Comparison of ENCODE assay signal across 8 cellular contexts in the genomic region with DNA sequence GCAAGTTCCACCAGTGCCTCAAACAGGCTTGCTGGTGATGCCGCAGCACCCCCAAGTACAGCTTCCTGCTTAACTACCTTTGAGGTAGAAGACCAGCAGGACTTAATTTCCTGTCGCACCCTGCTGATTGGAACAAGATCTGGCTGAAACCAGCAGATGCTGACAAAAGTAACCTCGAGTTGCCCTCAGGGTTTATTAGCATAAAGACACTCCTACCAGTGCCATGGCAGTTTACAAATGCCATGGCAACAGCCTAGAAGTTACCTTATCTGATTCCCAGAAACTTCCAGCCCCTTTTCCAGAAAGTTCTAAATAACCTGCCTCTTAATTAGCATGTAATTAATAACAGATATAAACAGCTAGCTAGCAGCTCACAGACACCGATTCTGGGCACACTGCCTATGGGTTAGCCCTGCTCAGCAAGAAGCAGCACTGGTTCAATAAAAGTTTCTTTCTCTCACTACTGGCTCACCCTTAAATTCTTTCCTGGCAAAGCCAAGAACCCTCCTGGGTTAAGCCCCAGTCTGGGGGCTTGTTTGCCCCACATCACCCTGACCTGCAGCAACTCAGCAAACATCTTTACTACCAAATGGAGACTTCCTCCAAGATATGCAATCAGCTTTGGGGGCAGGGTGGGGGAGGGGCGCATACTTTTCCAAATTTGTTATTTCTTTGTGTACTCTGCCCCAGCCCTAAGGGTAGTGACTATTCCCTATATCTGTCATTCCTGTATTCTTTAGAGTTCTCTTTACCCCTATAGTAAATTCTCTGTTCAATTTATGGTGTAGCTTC. TPM values are rescaled to one million over a fixed set of nuclear protein-coding genes. Genes with fewer than 3 reads are reported as not detected.
DNase-seq lines count a peak whose midpoint lies in the region; ATAC-seq and TF ChIP-seq lines count a peak whose summit lies in the region.

No MANE protein-coding gene starts in this region.

- H3K27ac ChIP-seq in naive thymus-derived CD4-positive, alpha-beta T cell (ENCODE audit: low read depth, low read length), result no peak overlapping the region
- no peak overlapping the region for H3K27ac ChIP-seq in left lung

- CTCF ChIA-PET in MCF 10A (lab: Yijun Ruan, JAX), result interaction anchor here (0.5 to 2.4 kb wide), 6 partner anchors 28 to 368 kb away, joined by 3 to 7 read pairs (median 4); no protein-coding TSS in a partner anchor
- CTCF ChIA-PET in naive thymus-derived CD4-positive, alpha-beta T cell (lab: Charles Lee), result interaction anchor here (0.9 to 1.4 kb wide), 3 partner anchors 9 to 191 kb away, joined by 3 read pairs; no protein-coding TSS in a partner anchor

- no peaks in the 10 kb centered on the region for H3K27me3 ChIP-seq in naive thymus-derived CD4-positive, alpha-beta T cell (ENCODE audit: control insufficient read depth in 2 of 2, insufficient read depth in 2 of 2, low read length in 2 of 2)
- no peaks in the 10 kb centered on the region for H3K27me3 ChIP-seq in left lung

- peaks cover 23% of the 10 kb centered on the region for H3K4me1 Mint-ChIP-seq in MCF 10A (ENCODE audit: insufficient read depth, unreplicated experiment)
- H3K4me1 Mint-ChIP-seq in naive thymus-derived CD4-positive, alpha-beta T cell, result peaks cover 17 to 41% (median 33%) of the 10 kb centered on the region in 7 donors

- TF ChIP-seq CTCF in MCF 10A (IDR thresholded peaks at IDR 0.05; ENCODE audit: unreplicated experiment), result no peak
- no peak for TF ChIP-seq CTCF in left lung (IDR thresholded peaks at IDR 0.05)

- peaks cover 50% of the 10 kb centered on the region for H3K36me3 Mint-ChIP-seq in MCF 10A (ENCODE audit: insufficient read depth, unreplicated experiment)
- H3K36me3 Mint-ChIP-seq in naive thymus-derived CD4-positive, alpha-beta T cell, result peaks cover 0 to 7% (median 4%) of the 10 kb centered on the region in 5 donors

- peak overlapping the region; percentile 57 for H3K27ac Mint-ChIP-seq in MCF 10A (ENCODE audit: low read depth, unreplicated experiment)
- H3K27ac Mint-ChIP-seq in naive thymus-derived CD4-positive, alpha-beta T cell, result peak overlapping the region; percentile 25 to 86 (median 74)

- no peaks in the 10 kb centered on the region for H3K27me3 Mint-ChIP-seq in MCF 10A (ENCODE audit: insufficient read depth, unreplicated experiment)
- H3K27me3 Mint-ChIP-seq in naive thymus-derived CD4-positive, alpha-beta T cell, result no peaks in the 10 kb centered on the region

- peak; percentile 59 for ATAC-seq in naive thymus-derived CD4-positive, alpha-beta T cell
- no peak for ATAC-seq in left lung

- no peaks in the 10 kb centered on the region for H3K9me3 Mint-ChIP-seq in MCF 10A (ENCODE audit: unreplicated experiment)
- H3K9me3 Mint-ChIP-seq in naive thymus-derived CD4-positive, alpha-beta T cell, result no peaks in the 10 kb centered on the region

- H3K4me1 ChIP-seq in naive thymus-derived CD4-positive, alpha-beta T cell (ENCODE audit: control insufficient read depth in 2 of 2, insufficient read depth in 2 of 2, low read length in 2 of 2), result peaks cover 16 to 17% of the 10 kb centered on the region in 2 donors
- H3K4me1 ChIP-seq in left lung, result peaks cover 0 to 7% of the 10 kb centered on the region in 2 donors

- H3K9me3 ChIP-seq in naive thymus-derived CD4-positive, alpha-beta T cell (ENCODE audit: control insufficient read depth in 2 of 3, low read length in 3 of 3), result no peaks in the 10 kb centered on the region
- H3K9me3 ChIP-seq in left lung, result no peaks in the 10 kb centered on the region

- H3K36me3 ChIP-seq in naive thymus-derived CD4-positive, alpha-beta T cell (ENCODE audit: control insufficient read depth in 2 of 3, insufficient read depth in 3 of 3, low read length in 3 of 3), result no peaks in the 10 kb centered on the region
- H3K36me3 ChIP-seq in left lung, result no peaks in the 10 kb centered on the region

- no peak overlapping the region for H3K4me3 ChIP-seq in naive thymus-derived CD4-positive, alpha-beta T cell (ENCODE audit: low read length)
- no peak overlapping the region for H3K4me3 ChIP-seq in left lung

- intact Hi-C loops in MCF 10A (cut with micrococcal nuclease), result no loop called here
- intact Hi-C loops in naive thymus-derived CD4-positive, alpha-beta T cell (cut with micrococcal nuclease), result no loop called here
- intact Hi-C loops in left lung (cut with DNase I), result no loop called here

- POLR2A ChIA-PET in MCF 10A (lab: Yijun Ruan, JAX), result interaction anchor here (0.6 to 3.5 kb wide), 4 partner anchors 12 to 130 kb away, joined by 3 to 8 read pairs (median 3); no protein-coding TSS in a partner anchor
- POLR2A ChIA-PET in naive thymus-derived CD4-positive, alpha-beta T cell (lab: Charles Lee), result interaction anchor here (0.9 kb wide), 1 partner anchor 137 kb away, joined by 3 read pairs; no protein-coding TSS in a partner anchor

- BruUV-seq in MCF 10A (replicated peaks; lab: Mats Ljungman, UMichigan), result no TSS peak

- H3K4me3 Mint-ChIP-seq in MCF 10A (ENCODE audit: unreplicated experiment), result no peak overlapping the region
- peak overlapping the region; percentile 26 to 79 (median 62) for H3K4me3 Mint-ChIP-seq in naive thymus-derived CD4-positive, alpha-beta T cell

- DNase-seq in DMS 273 (lab: John Stamatoyannopoulos, UW; ENCODE audit: unreplicated experiment) (peak; percentile 25), DMS 273 treated with DMSO at 0.1 percent for 48 hours (lab: John Stamatoyannopoulos, UW) (no peak), RPMI8226 (peak; percentile 45), MCF 10A (ENCODE audit: unreplicated experiment) (peak; percentile 61), SHP77 (lab: John Stamatoyannopoulos, UW) (no peak), left lung (no peak), medulla oblongata (ENCODE audit: extremely low spot score) (no peak)
- DNase-seq in naive thymus-derived CD4-positive, alpha-beta T cell, result peak in 8 of 9 donors; percentile 16 to 60 (median 42)

RNA-seq across cellular contexts. Expression of a gene that starts 54.2 kb away (rescaled TPM):
- total RNA-seq in MCF 10A (2022), result 217 and 260 TPM in 2 replicates
- 100 to 1,000 TPM in 1 of 5 experiments, 10 to 100 TPM in 4; 34.3 to 116 (median 40.3) TPM for total RNA-seq in naive thymus-derived CD4-positive, alpha-beta T cell
- polyA plus RNA-seq in naive thymus-derived CD4-positive, alpha-beta T cell, result 10 to 100 TPM; 12.0 to 23.7 TPM
- 100 to 1,000 TPM; 202 to 216 TPM for total RNA-seq in left lung

Comparison
In these comparisons a context has a peak if more than half of its experiments do, and no peak if none do; other contexts are left out.
1. DNase-seq: peak in DMS 273 (single experiment), RPMI8226 (single experiment), MCF 10A (single experiment) and naive thymus-derived CD4-positive, alpha-beta T cell (8 of 9); none in DMS 273 treated with DMSO at 0.1 percent for 48 hours (single experiment), SHP77 (0 of 2), left lung (0 of 2) and medulla oblongata (single experiment).